ENCODE assay signal across 8 cellular contexts in the genomic region with DNA sequence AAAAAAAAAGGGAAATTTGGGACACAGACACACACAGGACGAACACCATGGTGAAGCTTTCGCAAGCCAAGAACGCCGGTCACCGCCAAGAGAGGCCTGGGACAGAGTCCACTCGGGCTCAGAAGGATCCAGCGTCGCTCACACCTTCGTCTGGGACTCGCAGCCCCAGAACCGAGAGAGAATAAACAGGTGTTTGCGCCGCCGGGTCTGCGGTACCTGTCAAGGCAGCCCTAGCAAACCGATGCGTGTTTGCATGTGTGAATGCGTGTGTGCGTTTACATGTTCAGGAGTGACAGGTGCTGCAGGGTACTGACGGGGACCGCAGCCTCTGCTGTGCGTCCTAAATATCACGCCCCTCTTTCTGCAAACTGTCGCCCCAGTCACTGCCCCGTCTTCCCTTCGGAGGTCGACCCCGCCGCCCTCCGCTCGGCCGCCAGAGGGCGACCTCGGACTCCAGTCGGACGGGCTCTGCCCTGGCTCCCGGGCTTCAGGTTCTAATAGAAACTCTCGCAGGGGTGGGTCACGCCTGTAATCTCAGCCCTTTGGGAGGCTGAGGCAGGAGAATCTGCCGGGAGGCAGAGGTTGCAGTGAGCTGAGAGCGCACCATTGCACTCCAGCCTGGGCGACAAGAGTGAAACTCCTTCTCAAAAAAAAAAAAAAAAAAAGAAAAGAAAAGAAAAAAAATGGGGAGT. TPM values are rescaled to one million over a fixed set of nuclear protein-coding genes. Genes with fewer than 3 reads are reported as not detected.
DNase-seq lines count a peak whose midpoint lies in the region; ATAC-seq and TF ChIP-seq lines count a peak whose summit lies in the region.

No MANE protein-coding gene starts in this region.

- peak; percentile 93 for TF ChIP-seq CTCF in lower lobe of right lung (IDR thresholded peaks at IDR 0.05)

- H3K27ac Mint-ChIP-seq in activated CD4-positive, alpha-beta T cell treated with anti-CD3 and anti-CD28 coated beads, Interleukin-2, amount 10 ng/mL, durations not matched to agents 24 days and 14 days, result no peak overlapping the region
- peak overlapping the region; percentile 82 for H3K27ac Mint-ChIP-seq in dendritic cell treated with granulocyte-macrophage colony-stimulating factor and Interleukin-4, amounts not matched to agents 40 ng/mL and 50 ng/mL, for 4 days

- peaks cover 18% of the 10 kb centered on the region for H3K36me3 Mint-ChIP-seq in activated CD4-positive, alpha-beta T cell treated with anti-CD3 and anti-CD28 coated beads, Interleukin-2, amount 10 ng/mL, durations not matched to agents 24 days and 14 days (ENCODE audit: low read depth)
- peaks cover 21% of the 10 kb centered on the region for H3K36me3 Mint-ChIP-seq in dendritic cell treated with granulocyte-macrophage colony-stimulating factor and Interleukin-4, amounts not matched to agents 40 ng/mL and 50 ng/mL, for 4 days (ENCODE audit: low read depth)

- H3K4me3 Mint-ChIP-seq in activated CD4-positive, alpha-beta T cell treated with anti-CD3 and anti-CD28 coated beads, Interleukin-2, amount 10 ng/mL, durations not matched to agents 24 days and 14 days, result peak overlapping the region; percentile 79
- peak overlapping the region; percentile 74 for H3K4me3 Mint-ChIP-seq in dendritic cell treated with granulocyte-macrophage colony-stimulating factor and Interleukin-4, amounts not matched to agents 40 ng/mL and 50 ng/mL, for 4 days

- H3K27me3 Mint-ChIP-seq in activated CD4-positive, alpha-beta T cell treated with anti-CD3 and anti-CD28 coated beads, Interleukin-2, amount 10 ng/mL, durations not matched to agents 24 days and 14 days, result peaks cover 1% of the 10 kb centered on the region
- peaks cover 7% of the 10 kb centered on the region for H3K27me3 Mint-ChIP-seq in dendritic cell treated with granulocyte-macrophage colony-stimulating factor and Interleukin-4, amounts not matched to agents 40 ng/mL and 50 ng/mL, for 4 days

- H3K27me3 ChIP-seq in lower lobe of right lung (ENCODE audit: low read depth), result no peaks in the 10 kb centered on the region

- peak overlapping the region; percentile 47 for H3K4me3 ChIP-seq in lower lobe of right lung

- CTCF ChIA-PET in HEK293T (lab: Yijun Ruan, JAX), result interaction anchor here (0.6 to 0.9 kb wide), 3 partner anchors 71 to 144 kb away, joined by 3 to 4 read pairs (median 3); no protein-coding TSS in a partner anchor

- ATAC-seq in lower lobe of right lung (peak; percentile 92 to 96), HG03095 (IDR thresholded peaks at IDR 0.05; ENCODE audit: unreplicated experiment) (no peak)

- POLR2A ChIA-PET in HEK293T (lab: Yijun Ruan, JAX), result no interaction called here

- peaks cover 14% of the 10 kb centered on the region for H3K4me1 ChIP-seq in lower lobe of right lung

- DNase-seq in COR-L47 (lab: John Stamatoyannopoulos, UW) (peak; percentile 68), HEK293T (ENCODE audit: extremely low spot score) (peak; percentile 88), NCI-H446 (lab: John Stamatoyannopoulos, UW) (peak; percentile 56 to 88), lower lobe of right lung (peak; percentile 89)
- DNase-seq in activated CD4-positive, alpha-beta T cell treated with anti-CD3 and anti-CD28 coated beads, Interleukin-2, amount 10 ng/mL, durations not matched to agents 24 days and 14 days, result peak; percentile 95
- DNase-seq in stimulated activated CD4-positive, alpha-beta T cell treated with anti-CD3 and anti-CD28 coated beads, TNF-alpha, amount 100 ng/mL, for 24 hours (ENCODE audit: low read depth in 3 of 3), result peak; percentile 53 to 77 (median 54)

- H3K27ac ChIP-seq in lower lobe of right lung, result no peak overlapping the region

- peaks cover 16% of the 10 kb centered on the region for H3K4me1 Mint-ChIP-seq in activated CD4-positive, alpha-beta T cell treated with anti-CD3 and anti-CD28 coated beads, Interleukin-2, amount 10 ng/mL, durations not matched to agents 24 days and 14 days
- peaks cover 37% of the 10 kb centered on the region for H3K4me1 Mint-ChIP-seq in dendritic cell treated with granulocyte-macrophage colony-stimulating factor and Interleukin-4, amounts not matched to agents 40 ng/mL and 50 ng/mL, for 4 days (ENCODE audit: low read depth)

- intact Hi-C loops in activated CD4-positive, alpha-beta T cell treated with anti-CD3 and anti-CD28 coated beads, Interleukin-2, amount 10 ng/mL, durations not matched to agents 24 days and 14 days (cut with micrococcal nuclease), result loop anchor here (10.0 kb wide), 1 partner anchor 86 kb away; a partner anchor contains a TSS
- intact Hi-C loops in dendritic cell treated with granulocyte-macrophage colony-stimulating factor and Interleukin-4, amounts not matched to agents 40 ng/mL and 50 ng/mL, for 4 days (cut with micrococcal nuclease), result no loop called here
- intact Hi-C loops in lower lobe of right lung (cut with DNase I), result no loop called here

- H3K36me3 ChIP-seq in lower lobe of right lung, result peaks cover 8% of the 10 kb centered on the region

- H3K9me3 Mint-ChIP-seq in activated CD4-positive, alpha-beta T cell treated with anti-CD3 and anti-CD28 coated beads, Interleukin-2, amount 10 ng/mL, durations not matched to agents 24 days and 14 days, result peaks cover 9% of the 10 kb centered on the region
- peaks cover 7% of the 10 kb centered on the region for H3K9me3 Mint-ChIP-seq in dendritic cell treated with granulocyte-macrophage colony-stimulating factor and Interleukin-4, amounts not matched to agents 40 ng/mL and 50 ng/mL, for 4 days

- H3K9me3 ChIP-seq in lower lobe of right lung, result no peaks in the 10 kb centered on the region

TF ChIP-seq in HEK293T, 16 proteins besides CTCF, POLR2A, EP300 and RAD21:
- no peak for TF ChIP-seq NFRKB (IDR thresholded peaks at IDR 0.05)
- TF ChIP-seq FOXA1 (IDR thresholded peaks at IDR 0.05), result no peak
- no peak for TF ChIP-seq ELF4 (IDR thresholded peaks at IDR 0.05)
- peak; percentile 88 for TF ChIP-seq ZNF384 (IDR thresholded peaks at IDR 0.05)
- no peak for TF ChIP-seq HDGF (IDR thresholded peaks at IDR 0.05; ENCODE audit: borderline replicate concordance)
- TF ChIP-seq FOXM1 (IDR thresholded peaks at IDR 0.05; ENCODE audit: borderline replicate concordance), result no peak

RNA-seq across cellular contexts. Expression of a gene that starts 11.8 kb away (rescaled TPM):
- 91.7 and 92.8 TPM in 2 replicates for total RNA-seq in activated CD4-positive, alpha-beta T cell treated with anti-CD3 and anti-CD28 coated beads, Interleukin-2, amount 10 ng/mL, durations not matched to agents 24 days and 14 days
- 55.4 TPM for total RNA-seq in lower lobe of right lung

RNA-seq across cellular contexts. Expression of a gene that starts 24.0 kb away (rescaled TPM):
- total RNA-seq in activated CD4-positive, alpha-beta T cell treated with anti-CD3 and anti-CD28 coated beads, Interleukin-2, amount 10 ng/mL, durations not matched to agents 24 days and 14 days, result 8.8 and 10.6 TPM in 2 replicates
- 6.2 TPM for total RNA-seq in lower lobe of right lung

RNA-seq across cellular contexts. Expression of a gene that starts 24.0 kb away (rescaled TPM):
- total RNA-seq in activated CD4-positive, alpha-beta T cell treated with anti-CD3 and anti-CD28 coated beads, Interleukin-2, amount 10 ng/mL, durations not matched to agents 24 days and 14 days, result 39.2 and 42.4 TPM in 2 replicates
- total RNA-seq in lower lobe of right lung, result 65.0 TPM

RNA-seq across cellular contexts. Expression of a gene that starts 43.9 kb away (rescaled TPM):
- total RNA-seq in activated CD4-positive, alpha-beta T cell treated with anti-CD3 and anti-CD28 coated beads, Interleukin-2, amount 10 ng/mL, durations not matched to agents 24 days and 14 days, result 104 and 107 TPM in 2 replicates
- total RNA-seq in lower lobe of right lung, result 76.4 TPM
